8 cellular contexts compared by ENCODE assay signal in the genomic region with DNA sequence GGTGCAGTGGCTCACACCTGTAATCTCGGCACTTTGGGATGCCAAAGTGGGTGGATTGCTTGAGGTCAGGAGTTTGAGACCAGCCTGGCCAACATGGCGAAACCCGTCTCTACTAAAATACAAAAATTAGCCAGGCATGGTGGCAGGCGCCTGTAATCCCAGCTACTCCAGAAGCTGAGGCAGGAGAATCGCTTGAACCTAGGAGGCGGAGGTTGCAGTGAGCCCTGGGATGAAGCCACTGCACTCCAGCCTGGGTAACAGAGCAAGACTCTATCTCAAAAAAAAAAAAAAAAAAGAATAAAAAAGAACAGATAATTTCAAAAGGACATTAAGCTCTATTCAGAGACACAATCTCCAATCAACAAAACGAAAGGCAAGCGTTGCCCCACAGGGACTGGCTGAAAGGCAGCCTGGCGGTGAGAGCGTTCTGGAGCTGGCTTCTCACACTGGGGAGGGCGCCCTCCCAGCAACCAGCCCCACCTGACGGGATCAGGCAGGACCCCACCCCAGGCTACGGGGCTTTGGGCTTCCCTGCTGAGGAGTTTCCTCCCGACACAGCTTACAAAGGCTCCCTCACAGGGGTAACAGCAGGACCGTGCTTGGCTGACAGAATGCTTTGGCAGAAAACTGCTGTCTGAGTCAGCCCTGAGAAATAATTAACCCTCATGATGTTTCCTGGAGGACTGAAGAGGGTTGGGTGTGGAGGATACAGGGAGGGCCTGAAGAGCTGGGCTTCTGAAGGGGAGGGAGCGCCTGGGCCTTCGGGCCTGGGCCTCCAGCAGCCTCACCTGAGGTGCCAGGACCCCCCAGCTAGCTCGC. TPM values are rescaled to one million over a fixed set of nuclear protein-coding genes. Genes with fewer than 3 reads are reported as not detected.
DNase-seq lines count a peak whose midpoint lies in the region; ATAC-seq and TF ChIP-seq lines count a peak whose summit lies in the region.

No MANE protein-coding gene starts in this region.

- peak; percentile 22 for TF ChIP-seq CTCF in AG10803 (conservative IDR thresholded peaks at IDR 0.05; ENCODE audit: low read length)

- H3K4me3 ChIP-seq in AG10803 (ENCODE audit: low read length) (peak overlapping the region; percentile 68), adipocyte (ENCODE audit: low read length) (peak overlapping the region; percentile 87)

- DNase-seq in AG10803 (ENCODE audit: low read depth) (peak; percentile 86), HuH-7.5 (ENCODE audit: low spot score) (peak; percentile 67), adipocyte (ENCODE audit: low read depth) (peak; percentile 88), left ventricle myocardium superior (peak; percentile 73), pulmonary artery endothelial cell (ENCODE audit: low read depth, low spot score) (peak; percentile 57), mesenteric fat pad (ENCODE audit: low spot score) (no peak)

- peak overlapping the region; percentile 88 for H3K9ac ChIP-seq in adipocyte (ENCODE audit: low read length)

- H3K9me3 ChIP-seq in adipocyte (ENCODE audit: control insufficient read depth, low read length) = no peaks in the 10 kb centered on the region

- H3K36me3 ChIP-seq in adipocyte (ENCODE audit: control insufficient read depth, insufficient read depth, low read length, severe bottlenecking) = no peaks in the 10 kb centered on the region

- peak; percentile 96 for ATAC-seq in left ventricle myocardium superior
- ATAC-seq in GM21447 (IDR thresholded peaks at IDR 0.05; ENCODE audit: unreplicated experiment) = no peak
- no peak for ATAC-seq in GM21528 (IDR thresholded peaks at IDR 0.05; ENCODE audit: low FRiP score, unreplicated experiment)

- intact Hi-C loops in left ventricle myocardium superior (cut with micrococcal nuclease) = no loop called here

- H3K4me1 ChIP-seq in adipocyte (ENCODE audit: control insufficient read depth, insufficient read depth, low read length) = peaks cover 14% of the 10 kb centered on the region

- H3K27me3 ChIP-seq in adipocyte (replicated peaks; ENCODE audit: control insufficient read depth, insufficient read depth, low read length) = no peaks in the 10 kb centered on the region

RNA-seq across cellular contexts. Expression of a gene that starts 31.1 kb away (rescaled TPM):
- total RNA-seq in left ventricle myocardium superior (211 TPM), pulmonary artery endothelial cell (210 and 267 TPM in 2 replicates), mesenteric fat pad (125 TPM)
